ENCODE assay signal across 14 cellular contexts in the genomic region with DNA sequence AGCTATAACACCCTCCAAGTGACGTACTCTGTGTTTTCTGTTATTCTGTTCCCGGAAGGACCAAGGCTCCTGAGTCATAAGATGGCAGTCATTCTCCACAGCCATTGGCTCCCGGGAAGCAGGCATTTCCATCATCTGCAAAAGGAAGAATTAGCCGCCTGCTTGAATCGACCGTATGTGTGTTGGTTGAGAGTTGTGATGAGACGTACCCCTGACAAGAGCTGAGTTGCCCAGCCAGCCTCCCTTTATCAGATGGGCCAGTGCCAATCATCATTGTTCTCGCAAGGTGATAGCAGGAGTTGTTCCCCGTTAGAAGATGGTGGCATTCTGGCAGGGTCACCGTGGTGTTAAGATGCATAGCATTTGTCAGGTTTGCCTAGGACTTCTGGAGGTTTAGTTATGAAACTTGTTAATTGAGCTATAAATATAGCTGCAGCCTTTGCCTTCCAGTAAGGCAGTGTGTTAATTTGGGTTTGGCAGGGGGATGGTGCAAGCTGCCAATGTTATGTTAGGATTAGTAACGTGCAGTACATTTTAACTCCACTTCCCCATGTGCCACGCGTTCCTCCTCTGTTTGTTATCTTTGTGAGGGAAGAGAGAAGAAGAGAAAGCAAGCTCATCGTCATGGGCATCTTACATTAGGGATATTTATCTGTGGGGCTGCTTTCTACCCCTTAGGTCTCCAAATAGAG.
"Had no signal": no experiment of that assay in that cellular context is flagged by ENCODE, and none has a peak within 500 bp of the region (broad histone marks: within the 10 kb centered on the region; RNA-seq: fewer than 3 reads in every experiment).

No MANE protein-coding gene starts in this region.

- H3K36me3 Mint-ChIP-seq: immature natural killer cell; natural killer cell treated with Interleukin-12 subunit alpha and Interleukin-12 subunit beta and Interleukin-15 and Interleukin-18, amount 100 ng/mL, for 72 hours had no signal

- H3K27me3 Mint-ChIP-seq: effector memory CD8-positive, alpha-beta T cell had no signal

- H3K4me1 Mint-ChIP-seq: immature natural killer cell; stimulated activated naive CD8-positive, alpha-beta T cell treated with anti-CD3 and anti-CD28 coated beads, Interleukin-15, amount 100 ng/mL, for 72 hours had no signal

- ATAC-seq: effector memory CD8-positive, alpha-beta T cell; left colon; natural killer cell treated with Interleukin-12 subunit alpha and Interleukin-12 subunit beta and Interleukin-15 and Interleukin-18, amount 100 ng/mL, for 72 hours; stimulated activated naive CD8-positive, alpha-beta T cell treated with anti-CD3 and anti-CD28 coated beads, Interleukin-15, amount 100 ng/mL, for 72 hours had no signal

- H3K36me3 ChIP-seq: cardiac muscle cell, prostate gland, thoracic aorta, WERI-Rb-1 had no signal

- DNase-seq: activated CD4-positive, alpha-beta T cell treated with anti-CD3 and anti-CD28 coated beads for 4 hours; activated naive CD4-positive, alpha-beta T cell treated with Interleukin-2 at 50 U/mL for 16 hours; cortex of kidney; effector memory CD8-positive, alpha-beta T cell; immature natural killer cell; left colon; stimulated activated CD4-positive, alpha-beta T cell treated with anti-CD3 and anti-CD28 coated beads, Interleukin-4, amount 100 ng/mL, for 1 hour; stimulated activated naive CD8-positive, alpha-beta T cell treated with anti-CD3 and anti-CD28 coated beads, Interleukin-15, amount 100 ng/mL, for 72 hours; WERI-Rb-1 had no signal

- H3K4me3 Mint-ChIP-seq: effector memory CD8-positive, alpha-beta T cell; immature natural killer cell; natural killer cell treated with Interleukin-12 subunit alpha and Interleukin-12 subunit beta and Interleukin-15 and Interleukin-18, amount 100 ng/mL, for 72 hours; stimulated activated naive CD8-positive, alpha-beta T cell treated with anti-CD3 and anti-CD28 coated beads, Interleukin-15, amount 100 ng/mL, for 72 hours had no signal

- H3K27ac Mint-ChIP-seq: effector memory CD8-positive, alpha-beta T cell; immature natural killer cell; natural killer cell treated with Interleukin-12 subunit alpha and Interleukin-12 subunit beta and Interleukin-15 and Interleukin-18, amount 100 ng/mL, for 72 hours; stimulated activated naive CD8-positive, alpha-beta T cell treated with anti-CD3 and anti-CD28 coated beads, Interleukin-15, amount 100 ng/mL, for 72 hours had no signal

- H3K27ac ChIP-seq: cardiac muscle cell, epithelial cell of prostate, prostate gland, thoracic aorta, WERI-Rb-1 had no signal

- H3K4me1 ChIP-seq: prostate gland had no signal

- H3K9me3 ChIP-seq: prostate gland, thoracic aorta had no signal

- H3K4me3 ChIP-seq: cardiac muscle cell, prostate gland, thoracic aorta had no signal

- H3K27me3 ChIP-seq: cardiac muscle cell had no signal

- H3K9me3 Mint-ChIP-seq: stimulated activated naive CD8-positive, alpha-beta T cell treated with anti-CD3 and anti-CD28 coated beads, Interleukin-15, amount 100 ng/mL, for 72 hours had no signal
